15 cellular contexts compared by ENCODE assay signal in genomic region chr1:217495249-217495648, GRCh38.
DNase-seq lines count a peak whose midpoint lies in the region; ATAC-seq and TF ChIP-seq lines count a peak whose summit lies in the region.
"Had no signal": no experiment of that assay in that cellular context is flagged by ENCODE, and none has a peak within 500 bp of the region (broad histone marks: within the 10 kb centered on the region; RNA-seq: fewer than 3 reads in every experiment).

No MANE protein-coding gene starts in this region.

- H3K27ac Mint-ChIP-seq in endothelial cell (ENCODE audit: unreplicated experiment): no peak overlapping the region
- H3K27ac Mint-ChIP-seq: B cell had no signal

- no peaks in the 10 kb centered on the region for H3K9me3 Mint-ChIP-seq in endothelial cell (ENCODE audit: unreplicated experiment)

- H3K4me1 ChIP-seq in aorta (ENCODE audit: control insufficient read depth in 1 of 2, insufficient read depth in 2 of 2, low read length in 2 of 2): no peaks in the 10 kb centered on the region

- peak; percentile 91 for ATAC-seq in GM19043 (IDR thresholded peaks at IDR 0.05; ENCODE audit: low read depth, unreplicated experiment)
- ATAC-seq in HG02642 (IDR thresholded peaks at IDR 0.05; ENCODE audit: poor library complexity, unreplicated experiment): peak; percentile 91
- ATAC-seq in HG03442 (IDR thresholded peaks at IDR 0.05; ENCODE audit: unreplicated experiment): peak; percentile 95
- no peak for ATAC-seq in aorta (ENCODE audit: low FRiP score)
- ATAC-seq: left cardiac atrium had no signal

- peaks cover 4% of the 10 kb centered on the region for H3K36me3 Mint-ChIP-seq in endothelial cell (ENCODE audit: low read depth, unreplicated experiment)

- peaks cover 2% of the 10 kb centered on the region for H3K4me1 Mint-ChIP-seq in endothelial cell (ENCODE audit: unreplicated experiment)

- no peaks in the 10 kb centered on the region for H3K9me3 ChIP-seq in aorta (ENCODE audit: control insufficient read depth, low read length)
- H3K9me3 ChIP-seq: neutrophil had no signal

- peak; percentile 11 for DNase-seq in GM10266 (ENCODE audit: extremely low spot score)
- DNase-seq in AG20443 (ENCODE audit: low spot score): no peak
- DNase-seq in aorta: no peak
- no peak for DNase-seq in endothelial cell (ENCODE audit: low spot score)
- DNase-seq in stimulated activated CD4-positive, alpha-beta T cell treated with anti-CD3 and anti-CD28 coated beads, Interleukin-12 subunit alpha, Interleukin-12 subunit beta, amount 100 ng/mL, for 4 hours: no peak
- DNase-seq: caudate nucleus; KG1; left cardiac atrium; NCI-H748 treated with DMSO at 0.1 percent for 48 hours; stimulated activated CD4-positive, alpha-beta T cell treated with anti-CD3 and anti-CD28 coated beads, Interleukin-2, amount 100 ng/mL, for 24 hours had no signal

- H3K4me3 Mint-ChIP-seq in endothelial cell (ENCODE audit: unreplicated experiment): no peak overlapping the region
- H3K4me3 Mint-ChIP-seq: B cell had no signal

- H3K27me3 Mint-ChIP-seq in endothelial cell (ENCODE audit: unreplicated experiment): no peaks in the 10 kb centered on the region
- H3K27me3 Mint-ChIP-seq: B cell had no signal

- intact Hi-C loops in aorta (cut with DNase I): no loop called here

- H3K4me3 ChIP-seq in aorta (ENCODE audit: low read length in 2 of 2): no peak overlapping the region

- TF ChIP-seq CTCF in GM10266 (IDR thresholded peaks at IDR 0.05; ENCODE audit: control insufficient read depth, insufficient read depth, low read depth, missing control alignments) (no peak), endothelial cell (IDR thresholded peaks at IDR 0.05; ENCODE audit: unreplicated experiment) (no peak)

- H3K27ac ChIP-seq in aorta (ENCODE audit: low read depth in 1 of 2, low read length in 2 of 2): no peak overlapping the region
- H3K27ac ChIP-seq: neutrophil had no signal

- no peaks in the 10 kb centered on the region for H3K27me3 ChIP-seq in aorta (ENCODE audit: control insufficient read depth in 1 of 2, insufficient read depth in 2 of 2, low read length in 1 of 2)
- H3K27me3 ChIP-seq: neutrophil had no signal

- H3K36me3 ChIP-seq in aorta (ENCODE audit: control insufficient read depth in 1 of 2, insufficient read depth in 2 of 2, low read length in 1 of 2): peaks cover 0 to 1% of the 10 kb centered on the region in 2 donors
- H3K36me3 ChIP-seq: neutrophil had no signal
